1 cellular context compared by ENCODE assay signal in the genomic region with DNA sequence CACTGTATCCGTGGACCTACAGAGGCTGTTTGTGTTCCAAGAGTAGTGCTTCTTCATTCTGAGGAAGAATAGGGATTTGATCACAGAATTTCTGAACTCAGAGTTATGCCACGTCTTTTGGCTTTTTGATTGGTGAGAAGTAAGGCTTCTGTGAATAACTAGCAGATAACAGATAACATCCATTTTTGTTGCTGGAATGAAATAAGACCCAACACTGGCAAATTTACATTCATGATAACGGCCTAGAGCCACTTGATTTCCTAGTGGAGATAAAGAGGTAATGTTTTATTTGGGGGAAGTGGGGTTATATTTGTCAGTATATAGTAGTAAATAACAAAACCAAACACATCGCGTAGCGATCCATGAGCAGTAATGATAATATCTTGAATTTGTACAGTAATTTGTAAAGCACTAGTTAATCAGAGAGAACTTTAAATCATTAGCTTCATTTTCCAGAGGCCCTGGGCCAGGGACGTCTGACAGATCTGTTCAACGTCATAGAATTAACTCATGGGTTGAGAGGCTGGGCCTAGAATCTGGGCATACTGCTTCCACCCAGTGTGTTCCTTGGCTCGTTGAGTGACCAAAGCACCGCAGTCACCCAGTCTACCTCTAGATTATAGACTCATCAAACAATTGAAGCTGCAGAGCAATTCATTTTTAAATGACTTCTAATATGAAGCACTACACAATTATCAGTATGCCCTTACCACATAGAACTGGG.
TF ChIP-seq lines count a peak whose summit lies in the region.

No MANE protein-coding gene starts in this region.

TF ChIP-seq in IMR-90, 13 proteins besides CTCF, POLR2A, EP300 and RAD21:
- no peak for TF ChIP-seq MAZ (IDR thresholded peaks at IDR 0.05; ENCODE audit: borderline replicate concordance, low read depth, low read length)
- TF ChIP-seq, protein P1, sequence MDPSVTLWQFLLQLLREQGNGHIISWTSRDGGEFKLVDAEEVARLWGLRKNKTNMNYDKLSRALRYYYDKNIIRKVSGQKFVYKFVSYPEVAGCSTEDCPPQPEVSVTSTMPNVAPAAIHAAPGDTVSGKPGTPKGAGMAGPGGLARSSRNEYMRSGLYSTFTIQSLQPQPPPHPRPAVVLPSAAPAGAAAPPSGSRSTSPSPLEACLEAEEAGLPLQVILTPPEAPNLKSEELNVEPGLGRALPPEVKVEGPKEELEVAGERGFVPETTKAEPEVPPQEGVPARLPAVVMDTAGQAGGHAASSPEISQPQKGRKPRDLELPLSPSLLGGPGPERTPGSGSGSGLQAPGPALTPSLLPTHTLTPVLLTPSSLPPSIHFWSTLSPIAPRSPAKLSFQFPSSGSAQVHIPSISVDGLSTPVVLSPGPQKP (IDR thresholded peaks at IDR 0.05; ENCODE audit: borderline replicate concordance, low read depth, low read length): no peak
- TF ChIP-seq MAFK (IDR thresholded peaks at IDR 0.05; ENCODE audit: low read depth, low read length): no peak
TF ChIP-seq in IMR-90: peak in this region for 0.
